In genomic region chr13:95641961-95642621, GRCh38 we compare ENCODE assay signal across 8 cellular contexts. TPM values are rescaled to one million over a fixed set of nuclear protein-coding genes. Genes with fewer than 3 reads are reported as not detected.
DNase-seq lines count a peak whose midpoint lies in the region; ATAC-seq and TF ChIP-seq lines count a peak whose summit lies in the region.

No MANE protein-coding gene starts in this region.

- H3K27ac Mint-ChIP-seq in nephron, result no peak overlapping the region

- no peak for TF ChIP-seq CTCF in esophagus squamous epithelium (IDR thresholded peaks at IDR 0.05)
- TF ChIP-seq CTCF in nephron (IDR thresholded peaks at IDR 0.05; ENCODE audit: unreplicated experiment in 3 of 3), result no peak

- H3K9me3 ChIP-seq in esophagus squamous epithelium, result no peaks in the 10 kb centered on the region

- H3K4me1 ChIP-seq in esophagus squamous epithelium, result peaks cover 10 to 42% (median 11%) of the 10 kb centered on the region in 3 donors

- peak overlapping the region in 3 of 4 donors; percentile 0 to 27 (median 22) for H3K27ac ChIP-seq in esophagus squamous epithelium

- intact Hi-C loops in esophagus squamous epithelium (cut with DNase I), result no loop called here

- H3K4me3 ChIP-seq in esophagus squamous epithelium, result peak overlapping the region; percentile 20 to 64 (median 44)

- peaks cover 0 to 41% (median 0%) of the 10 kb centered on the region in 4 donors for H3K27me3 ChIP-seq in esophagus squamous epithelium

- H3K4me1 Mint-ChIP-seq in nephron, result peaks cover 23% of the 10 kb centered on the region

- H3K36me3 Mint-ChIP-seq in nephron (ENCODE audit: low read depth), result peaks cover 30% of the 10 kb centered on the region

- peak overlapping the region; percentile 29 to 91 (median 52) for H3K4me3 Mint-ChIP-seq in nephron

- no peaks in the 10 kb centered on the region for H3K36me3 ChIP-seq in esophagus squamous epithelium

- peak; percentile 64 for DNase-seq in AG08396 (ENCODE audit: low spot score)
- peak; percentile 38 for DNase-seq in NCI-H2227 treated with DMSO at 0.1 percent for 48 hours (lab: John Stamatoyannopoulos, UW)
- DNase-seq in esophagus squamous epithelium (lab: John Stamatoyannopoulos, UW), result no peak
- DNase-seq in activated CD8-positive, alpha-beta memory T cell treated with anti-CD3 and anti-CD28 coated beads, Interleukin-2, amount 50 U/mL, for 48 hours, result no peak
- DNase-seq in stimulated activated CD4-positive, alpha-beta T cell treated with anti-CD3 and anti-CD28 coated beads, Interleukin-12 subunit alpha, Interleukin-12 subunit beta, amount 100 ng/mL, for 4 hours, result no peak
- no peak for DNase-seq in NCI-H1930 (lab: John Stamatoyannopoulos, UW)

- no peak for ATAC-seq in GM18502 (IDR thresholded peaks at IDR 0.05; ENCODE audit: poor library complexity, unreplicated experiment)

- no peaks in the 10 kb centered on the region for H3K9me3 Mint-ChIP-seq in nephron

- WGBS in esophagus squamous epithelium, 2 donors, result 40 to 48% methylated on average over 4 to 6 of the region's 41 CpGs

- no peak for TF ChIP-seq POLR2A in esophagus squamous epithelium (IDR thresholded peaks at IDR 0.05)

- no peaks in the 10 kb centered on the region for H3K27me3 Mint-ChIP-seq in nephron (ENCODE audit: low read depth)

RNA-seq across cellular contexts. Expression of gene DZIP1, which starts 2.4 kb away (rescaled TPM):
- total RNA-seq in esophagus squamous epithelium, result 10 to 100 TPM in 1 of 4 donors, 1 to 10 TPM in 3; 2.9 to 12.8 (median 7.0) TPM

RNA-seq across cellular contexts. Expression of gene DNAJC3, which starts 34.8 kb away (rescaled TPM):
- total RNA-seq in esophagus squamous epithelium, result 10 to 100 TPM; 27.8 to 40.6 (median 34.6) TPM

Comparison
In these comparisons a context has a peak if more than half of its experiments do, and no peak if none do; other contexts are left out.
1. DNase-seq: peak in AG08396 (single experiment) and NCI-H2227 treated with DMSO at 0.1 percent for 48 hours (single experiment); none in esophagus squamous epithelium (single experiment), activated CD8-positive, alpha-beta memory T cell treated with anti-CD3 and anti-CD28 coated beads, Interleukin-2, amount 50 U/mL, for 48 hours (single experiment), stimulated activated CD4-positive, alpha-beta T cell treated with anti-CD3 and anti-CD28 coated beads, Interleukin-12 subunit alpha, Interleukin-12 subunit beta, amount 100 ng/mL, for 4 hours (single experiment) and NCI-H1930 (0 of 2).